ENCODE assay signal across 1 cellular context in the genomic region with DNA sequence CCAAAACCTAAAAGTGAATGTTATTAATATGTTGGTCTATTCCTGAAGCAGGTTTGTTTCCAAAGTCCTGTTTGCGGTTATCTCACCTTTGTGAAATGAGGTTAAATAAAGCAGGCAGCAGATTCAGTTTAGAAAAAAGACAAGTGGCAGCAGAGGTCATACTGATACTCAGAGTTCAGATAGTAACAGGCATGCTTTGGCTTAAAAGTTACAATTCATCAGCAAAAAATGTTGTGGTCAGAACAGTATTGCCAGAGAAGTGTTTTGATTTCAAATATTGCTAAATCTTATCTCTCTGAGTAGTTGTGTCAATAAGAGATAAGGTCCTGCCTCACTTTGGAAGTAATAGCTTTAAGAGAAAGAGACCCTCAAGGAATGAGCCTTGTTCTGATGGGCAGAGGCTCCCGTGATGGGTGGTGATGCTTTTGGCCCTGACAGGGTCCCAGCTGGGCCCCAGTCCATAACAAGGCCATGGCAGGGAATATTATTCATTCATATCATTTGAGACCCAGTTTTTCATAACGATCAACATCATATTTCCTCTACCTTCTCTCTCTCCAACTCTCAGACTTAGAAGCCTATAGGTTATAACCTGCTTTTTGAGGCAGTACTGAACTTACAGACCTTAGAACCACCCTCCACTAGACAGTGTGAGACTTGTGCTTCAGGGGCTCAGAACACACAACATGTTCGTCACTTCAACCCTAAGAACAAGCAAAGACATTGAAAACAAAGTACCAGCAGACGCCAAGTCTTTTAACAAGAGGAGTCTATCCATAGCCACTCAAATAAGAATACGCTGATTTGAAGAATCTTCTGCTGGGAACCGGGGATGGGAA.
TF ChIP-seq lines count a peak whose summit lies in the region.

No MANE protein-coding gene starts in this region.

TF ChIP-seq in HepG2, 621 proteins besides CTCF, POLR2A, EP300 and RAD21 (continued from another document and continues in another):
- TF ChIP-seq, protein P1, sequence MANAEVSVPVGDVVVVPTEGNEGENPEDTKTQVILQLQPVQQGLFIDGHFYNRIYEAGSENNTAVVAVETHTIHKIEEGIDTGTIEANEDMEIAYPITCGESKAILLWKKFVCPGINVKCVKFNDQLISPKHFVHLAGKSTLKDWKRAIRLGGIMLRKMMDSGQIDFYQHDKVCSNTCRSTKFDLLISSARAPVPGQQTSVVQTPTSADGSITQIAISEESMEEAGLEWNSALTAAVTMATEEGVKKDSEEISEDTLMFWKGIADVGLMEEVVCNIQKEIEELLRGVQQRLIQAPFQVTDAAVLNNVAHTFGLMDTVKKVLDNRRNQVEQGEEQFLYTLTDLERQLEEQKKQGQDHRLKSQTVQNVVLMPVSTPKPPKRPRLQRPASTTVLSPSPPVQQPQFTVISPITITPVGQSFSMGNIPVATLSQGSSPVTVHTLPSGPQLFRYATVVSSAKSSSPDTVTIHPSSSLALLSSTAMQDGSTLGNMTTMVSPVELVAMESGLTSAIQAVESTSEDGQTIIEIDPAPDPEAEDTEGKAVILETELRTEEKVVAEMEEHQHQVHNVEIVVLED (CRISPR knock-in tag; IDR thresholded peaks at IDR 0.05; ENCODE audit: borderline replicate concordance) = no peak
- no peak for TF ChIP-seq ZFP90 (CRISPR knock-in tag; IDR thresholded peaks at IDR 0.05; ENCODE audit: borderline replicate concordance)
- TF ChIP-seq CHCHD3 (CRISPR knock-in tag; IDR thresholded peaks at IDR 0.05) = no peak
- no peak for TF ChIP-seq ZBTB8A (CRISPR knock-in tag; IDR thresholded peaks at IDR 0.05; ENCODE audit: borderline replicate concordance, low read depth)
- no peak for TF ChIP-seq MIER2 (CRISPR knock-in tag; IDR thresholded peaks at IDR 0.05)
- TF ChIP-seq EEA1 (CRISPR knock-in tag; IDR thresholded peaks at IDR 0.05; ENCODE audit: borderline replicate concordance) = no peak
- TF ChIP-seq GTF2F1 (IDR thresholded peaks at IDR 0.05; ENCODE audit: low read length) = no peak
- TF ChIP-seq ZNF484 (CRISPR knock-in tag; IDR thresholded peaks at IDR 0.05; ENCODE audit: borderline replicate concordance, low read depth) = no peak
- no peak for TF ChIP-seq ZNF781 (CRISPR knock-in tag; IDR thresholded peaks at IDR 0.05; ENCODE audit: borderline replicate concordance, not compliant biosample characterization)
- TF ChIP-seq, protein P2, sequence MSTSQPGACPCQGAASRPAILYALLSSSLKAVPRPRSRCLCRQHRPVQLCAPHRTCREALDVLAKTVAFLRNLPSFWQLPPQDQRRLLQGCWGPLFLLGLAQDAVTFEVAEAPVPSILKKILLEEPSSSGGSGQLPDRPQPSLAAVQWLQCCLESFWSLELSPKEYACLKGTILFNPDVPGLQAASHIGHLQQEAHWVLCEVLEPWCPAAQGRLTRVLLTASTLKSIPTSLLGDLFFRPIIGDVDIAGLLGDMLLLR (CRISPR knock-in tag; IDR thresholded peaks at IDR 0.05) = no peak
- no peak for TF ChIP-seq ZNF317 (CRISPR knock-in tag; IDR thresholded peaks at IDR 0.05)
- TF ChIP-seq, protein P3, sequence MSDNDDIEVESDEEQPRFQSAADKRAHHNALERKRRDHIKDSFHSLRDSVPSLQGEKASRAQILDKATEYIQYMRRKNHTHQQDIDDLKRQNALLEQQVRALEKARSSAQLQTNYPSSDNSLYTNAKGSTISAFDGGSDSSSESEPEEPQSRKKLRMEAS (IDR thresholded peaks at IDR 0.05) = peak; percentile 43; the same call in 1 of the 2 replicates
- no peak for TF ChIP-seq SMARCE1 (IDR thresholded peaks at IDR 0.05; ENCODE audit: borderline replicate concordance)
- TF ChIP-seq KAT2B (IDR thresholded peaks at IDR 0.05; ENCODE audit: borderline replicate concordance, low read depth, low read length) = no peak
- TF ChIP-seq ZNF782 (CRISPR knock-in tag; IDR thresholded peaks at IDR 0.05; ENCODE audit: borderline replicate concordance) = no peak
- TF ChIP-seq MIXL1 (CRISPR knock-in tag; IDR thresholded peaks at IDR 0.05) = no peak
- TF ChIP-seq, protein P4, sequence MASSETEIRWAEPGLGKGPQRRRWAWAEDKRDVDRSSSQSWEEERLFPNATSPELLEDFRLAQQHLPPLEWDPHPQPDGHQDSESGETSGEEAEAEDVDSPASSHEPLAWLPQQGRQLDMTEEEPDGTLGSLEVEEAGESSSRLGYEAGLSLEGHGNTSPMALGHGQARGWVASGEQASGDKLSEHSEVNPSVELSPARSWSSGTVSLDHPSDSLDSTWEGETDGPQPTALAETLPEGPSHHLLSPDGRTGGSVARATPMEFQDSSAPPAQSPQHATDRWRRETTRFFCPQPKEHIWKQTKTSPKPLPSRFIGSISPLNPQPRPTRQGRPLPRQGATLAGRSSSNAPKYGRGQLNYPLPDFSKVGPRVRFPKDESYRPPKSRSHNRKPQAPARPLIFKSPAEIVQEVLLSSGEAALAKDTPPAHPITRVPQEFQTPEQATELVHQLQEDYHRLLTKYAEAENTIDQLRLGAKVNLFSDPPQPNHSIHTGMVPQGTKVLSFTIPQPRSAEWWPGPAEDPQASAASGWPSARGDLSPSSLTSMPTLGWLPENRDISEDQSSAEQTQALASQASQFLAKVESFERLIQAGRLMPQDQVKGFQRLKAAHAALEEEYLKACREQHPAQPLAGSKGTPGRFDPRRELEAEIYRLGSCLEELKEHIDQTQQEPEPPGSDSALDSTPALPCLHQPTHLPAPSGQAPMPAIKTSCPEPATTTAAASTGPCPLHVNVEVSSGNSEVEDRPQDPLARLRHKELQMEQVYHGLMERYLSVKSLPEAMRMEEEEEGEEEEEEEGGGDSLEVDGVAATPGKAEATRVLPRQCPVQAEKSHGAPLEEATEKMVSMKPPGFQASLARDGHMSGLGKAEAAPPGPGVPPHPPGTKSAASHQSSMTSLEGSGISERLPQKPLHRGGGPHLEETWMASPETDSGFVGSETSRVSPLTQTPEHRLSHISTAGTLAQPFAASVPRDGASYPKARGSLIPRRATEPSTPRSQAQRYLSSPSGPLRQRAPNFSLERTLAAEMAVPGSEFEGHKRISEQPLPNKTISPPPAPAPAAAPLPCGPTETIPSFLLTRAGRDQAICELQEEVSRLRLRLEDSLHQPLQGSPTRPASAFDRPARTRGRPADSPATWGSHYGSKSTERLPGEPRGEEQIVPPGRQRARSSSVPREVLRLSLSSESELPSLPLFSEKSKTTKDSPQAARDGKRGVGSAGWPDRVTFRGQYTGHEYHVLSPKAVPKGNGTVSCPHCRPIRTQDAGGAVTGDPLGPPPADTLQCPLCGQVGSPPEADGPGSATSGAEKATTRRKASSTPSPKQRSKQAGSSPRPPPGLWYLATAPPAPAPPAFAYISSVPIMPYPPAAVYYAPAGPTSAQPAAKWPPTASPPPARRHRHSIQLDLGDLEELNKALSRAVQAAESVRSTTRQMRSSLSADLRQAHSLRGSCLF (CRISPR knock-in tag; IDR thresholded peaks at IDR 0.05; ENCODE audit: borderline replicate concordance) = no peak
- TF ChIP-seq, protein P5, sequence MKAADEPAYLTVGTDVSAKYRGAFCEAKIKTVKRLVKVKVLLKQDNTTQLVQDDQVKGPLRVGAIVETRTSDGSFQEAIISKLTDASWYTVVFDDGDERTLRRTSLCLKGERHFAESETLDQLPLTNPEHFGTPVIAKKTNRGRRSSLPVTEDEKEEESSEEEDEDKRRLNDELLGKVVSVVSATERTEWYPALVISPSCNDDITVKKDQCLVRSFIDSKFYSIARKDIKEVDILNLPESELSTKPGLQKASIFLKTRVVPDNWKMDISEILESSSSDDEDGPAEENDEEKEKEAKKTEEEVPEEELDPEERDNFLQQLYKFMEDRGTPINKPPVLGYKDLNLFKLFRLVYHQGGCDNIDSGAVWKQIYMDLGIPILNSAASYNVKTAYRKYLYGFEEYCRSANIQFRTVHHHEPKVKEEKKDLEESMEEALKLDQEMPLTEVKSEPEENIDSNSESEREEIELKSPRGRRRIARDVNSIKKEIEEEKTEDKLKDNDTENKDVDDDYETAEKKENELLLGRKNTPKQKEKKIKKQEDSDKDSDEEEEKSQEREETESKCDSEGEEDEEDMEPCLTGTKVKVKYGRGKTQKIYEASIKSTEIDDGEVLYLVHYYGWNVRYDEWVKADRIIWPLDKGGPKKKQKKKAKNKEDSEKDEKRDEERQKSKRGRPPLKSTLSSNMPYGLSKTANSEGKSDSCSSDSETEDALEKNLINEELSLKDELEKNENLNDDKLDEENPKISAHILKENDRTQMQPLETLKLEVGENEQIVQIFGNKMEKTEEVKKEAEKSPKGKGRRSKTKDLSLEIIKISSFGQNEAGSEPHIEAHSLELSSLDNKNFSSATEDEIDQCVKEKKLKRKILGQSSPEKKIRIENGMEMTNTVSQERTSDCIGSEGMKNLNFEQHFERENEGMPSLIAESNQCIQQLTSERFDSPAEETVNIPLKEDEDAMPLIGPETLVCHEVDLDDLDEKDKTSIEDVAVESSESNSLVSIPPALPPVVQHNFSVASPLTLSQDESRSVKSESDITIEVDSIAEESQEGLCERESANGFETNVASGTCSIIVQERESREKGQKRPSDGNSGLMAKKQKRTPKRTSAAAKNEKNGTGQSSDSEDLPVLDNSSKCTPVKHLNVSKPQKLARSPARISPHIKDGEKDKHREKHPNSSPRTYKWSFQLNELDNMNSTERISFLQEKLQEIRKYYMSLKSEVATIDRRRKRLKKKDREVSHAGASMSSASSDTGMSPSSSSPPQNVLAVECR (CRISPR knock-in tag; IDR thresholded peaks at IDR 0.05; ENCODE audit: borderline replicate concordance) = peak; percentile 13; the same call in 1 of the 2 replicates
- no peak for TF ChIP-seq SP140L (CRISPR knock-in tag; IDR thresholded peaks at IDR 0.05; ENCODE audit: borderline replicate concordance)
- TF ChIP-seq ZBTB20 (CRISPR knock-in tag; IDR thresholded peaks at IDR 0.05; ENCODE audit: borderline replicate concordance, low read depth) = no peak
- no peak for TF ChIP-seq NFE2L1 (CRISPR knock-in tag; IDR thresholded peaks at IDR 0.05; ENCODE audit: borderline replicate concordance)
- no peak for TF ChIP-seq ZNF263 (CRISPR knock-in tag; IDR thresholded peaks at IDR 0.05)
- TF ChIP-seq PHF5A (CRISPR knock-in tag; IDR thresholded peaks at IDR 0.05; ENCODE audit: low read depth, unreplicated experiment) = no peak
- TF ChIP-seq, protein P6, sequence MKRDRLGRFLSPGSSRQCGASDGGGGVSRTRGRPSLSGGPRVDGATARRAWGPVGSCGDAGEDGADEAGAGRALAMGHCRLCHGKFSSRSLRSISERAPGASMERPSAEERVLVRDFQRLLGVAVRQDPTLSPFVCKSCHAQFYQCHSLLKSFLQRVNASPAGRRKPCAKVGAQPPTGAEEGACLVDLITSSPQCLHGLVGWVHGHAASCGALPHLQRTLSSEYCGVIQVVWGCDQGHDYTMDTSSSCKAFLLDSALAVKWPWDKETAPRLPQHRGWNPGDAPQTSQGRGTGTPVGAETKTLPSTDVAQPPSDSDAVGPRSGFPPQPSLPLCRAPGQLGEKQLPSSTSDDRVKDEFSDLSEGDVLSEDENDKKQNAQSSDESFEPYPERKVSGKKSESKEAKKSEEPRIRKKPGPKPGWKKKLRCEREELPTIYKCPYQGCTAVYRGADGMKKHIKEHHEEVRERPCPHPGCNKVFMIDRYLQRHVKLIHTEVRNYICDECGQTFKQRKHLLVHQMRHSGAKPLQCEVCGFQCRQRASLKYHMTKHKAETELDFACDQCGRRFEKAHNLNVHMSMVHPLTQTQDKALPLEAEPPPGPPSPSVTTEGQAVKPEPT (CRISPR knock-in tag; IDR thresholded peaks at IDR 0.05; ENCODE audit: low read depth) = no peak
- no peak for TF ChIP-seq ZNF768 (CRISPR knock-in tag; IDR thresholded peaks at IDR 0.05)
- no peak for TF ChIP-seq RELA (CRISPR knock-in tag; IDR thresholded peaks at IDR 0.05)
- TF ChIP-seq ZSCAN31 (CRISPR knock-in tag; IDR thresholded peaks at IDR 0.05; ENCODE audit: low read depth) = no peak
- no peak for TF ChIP-seq ZBTB7B (CRISPR knock-in tag; IDR thresholded peaks at IDR 0.05)
- TF ChIP-seq, protein P7, sequence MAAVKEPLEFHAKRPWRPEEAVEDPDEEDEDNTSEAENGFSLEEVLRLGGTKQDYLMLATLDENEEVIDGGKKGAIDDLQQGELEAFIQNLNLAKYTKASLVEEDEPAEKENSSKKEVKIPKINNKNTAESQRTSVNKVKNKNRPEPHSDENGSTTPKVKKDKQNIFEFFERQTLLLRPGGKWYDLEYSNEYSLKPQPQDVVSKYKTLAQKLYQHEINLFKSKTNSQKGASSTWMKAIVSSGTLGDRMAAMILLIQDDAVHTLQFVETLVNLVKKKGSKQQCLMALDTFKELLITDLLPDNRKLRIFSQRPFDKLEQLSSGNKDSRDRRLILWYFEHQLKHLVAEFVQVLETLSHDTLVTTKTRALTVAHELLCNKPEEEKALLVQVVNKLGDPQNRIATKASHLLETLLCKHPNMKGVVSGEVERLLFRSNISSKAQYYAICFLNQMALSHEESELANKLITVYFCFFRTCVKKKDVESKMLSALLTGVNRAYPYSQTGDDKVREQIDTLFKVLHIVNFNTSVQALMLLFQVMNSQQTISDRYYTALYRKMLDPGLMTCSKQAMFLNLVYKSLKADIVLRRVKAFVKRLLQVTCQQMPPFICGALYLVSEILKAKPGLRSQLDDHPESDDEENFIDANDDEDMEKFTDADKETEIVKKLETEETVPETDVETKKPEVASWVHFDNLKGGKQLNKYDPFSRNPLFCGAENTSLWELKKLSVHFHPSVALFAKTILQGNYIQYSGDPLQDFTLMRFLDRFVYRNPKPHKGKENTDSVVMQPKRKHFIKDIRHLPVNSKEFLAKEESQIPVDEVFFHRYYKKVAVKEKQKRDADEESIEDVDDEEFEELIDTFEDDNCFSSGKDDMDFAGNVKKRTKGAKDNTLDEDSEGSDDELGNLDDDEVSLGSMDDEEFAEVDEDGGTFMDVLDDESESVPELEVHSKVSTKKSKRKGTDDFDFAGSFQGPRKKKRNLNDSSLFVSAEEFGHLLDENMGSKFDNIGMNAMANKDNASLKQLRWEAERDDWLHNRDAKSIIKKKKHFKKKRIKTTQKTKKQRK (IDR thresholded peaks at IDR 0.05; ENCODE audit: low read length) = no peak
- TF ChIP-seq ETV5 (CRISPR knock-in tag; IDR thresholded peaks at IDR 0.05; ENCODE audit: borderline replicate concordance) = no peak
- no peak for TF ChIP-seq ZNF644 (CRISPR knock-in tag; IDR thresholded peaks at IDR 0.05; ENCODE audit: low read depth)
- no peak for TF ChIP-seq ISX (CRISPR knock-in tag; conservative IDR thresholded peaks at IDR 0.05)
- TF ChIP-seq, protein P8, sequence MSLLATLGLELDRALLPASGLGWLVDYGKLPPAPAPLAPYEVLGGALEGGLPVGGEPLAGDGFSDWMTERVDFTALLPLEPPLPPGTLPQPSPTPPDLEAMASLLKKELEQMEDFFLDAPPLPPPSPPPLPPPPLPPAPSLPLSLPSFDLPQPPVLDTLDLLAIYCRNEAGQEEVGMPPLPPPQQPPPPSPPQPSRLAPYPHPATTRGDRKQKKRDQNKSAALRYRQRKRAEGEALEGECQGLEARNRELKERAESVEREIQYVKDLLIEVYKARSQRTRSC (CRISPR knock-in tag; IDR thresholded peaks at IDR 0.05; ENCODE audit: low read depth) = no peak
